Comparison of ENCODE assay signal across 22 cellular contexts in genomic region chr22:33865996-33866395, GRCh38. TPM values are rescaled to one million over a fixed set of nuclear protein-coding genes. Genes with fewer than 3 reads are reported as not detected.
"Had no signal": no experiment of that assay in that cellular context is flagged by ENCODE, and none has a peak within 500 bp of the region (broad histone marks: within the 10 kb centered on the region; RNA-seq: fewer than 3 reads in every experiment).

No MANE protein-coding gene starts in this region.

- H3K9me3 Mint-ChIP-seq: activated naive CD4-positive, alpha-beta T cell treated with anti-CD3 and anti-CD28 coated beads for 36 hours; activated naive CD8-positive, alpha-beta T cell treated with anti-CD3 and anti-CD28 coated beads for 36 hours; mesothelial cell of epicardium had no signal

- H3K9ac ChIP-seq: SK-N-SH had no signal

- H3K27ac Mint-ChIP-seq: activated naive CD4-positive, alpha-beta T cell treated with anti-CD3 and anti-CD28 coated beads for 36 hours; activated naive CD8-positive, alpha-beta T cell treated with anti-CD3 and anti-CD28 coated beads for 36 hours; mesothelial cell of epicardium; naive thymus-derived CD4-positive, alpha-beta T cell; progenitor cell of endocrine pancreas; T-helper 1 cell treated with Interleukin-12 subunit alpha and Interleukin-12 subunit beta and Interleukin-4 antibody, amounts not matched to agents 30 μg/mL and 1 μg/mL, for 36 hours had no signal

- H3K9me3 ChIP-seq: adrenal gland, ascending aorta, left lung, ovary, SK-N-SH, spleen, suprapubic skin, tibial nerve had no signal

- ATAC-seq: left lung; naive thymus-derived CD4-positive, alpha-beta T cell had no signal

- H3K4me1 ChIP-seq: left lung, spleen, suprapubic skin had no signal

- H3K4me3 Mint-ChIP-seq: activated naive CD4-positive, alpha-beta T cell treated with anti-CD3 and anti-CD28 coated beads for 36 hours; activated naive CD8-positive, alpha-beta T cell treated with anti-CD3 and anti-CD28 coated beads for 36 hours; brain; mesothelial cell of epicardium; naive thymus-derived CD4-positive, alpha-beta T cell; T-helper 1 cell treated with Interleukin-12 subunit alpha and Interleukin-12 subunit beta and Interleukin-4 antibody, amounts not matched to agents 30 μg/mL and 1 μg/mL, for 36 hours had no signal

- H3K36me3 ChIP-seq: adrenal gland, ascending aorta, cardiac muscle cell, left lung, ovary, spleen, suprapubic skin, tibial nerve had no signal

- H3K4me3 ChIP-seq: adrenal gland, ascending aorta, cardiac muscle cell, left lung, ovary, spleen, suprapubic skin, tibial nerve had no signal

- DNase-seq: activated CD4-positive, CD25-positive, alpha-beta regulatory T cell treated with anti-CD3 and anti-CD28 coated beads, Interleukin-2, amount 50 U/mL, for 72 hours; activated effector memory CD4-positive, alpha-beta T cell treated with Interleukin-2 at 50 U/mL for 16 hours; activated naive CD4-positive, alpha-beta T cell treated with anti-CD3 and anti-CD28 coated beads for 36 hours; activated naive CD8-positive, alpha-beta T cell treated with anti-CD3 and anti-CD28 coated beads for 36 hours; adrenal gland; foreskin melanocyte; left lung; naive thymus-derived CD4-positive, alpha-beta T cell; ovary; SK-N-SH; spleen; stimulated activated naive CD4-positive, alpha-beta T cell; SW 1271; T1000 had no signal

- H3K4me1 Mint-ChIP-seq: activated naive CD8-positive, alpha-beta T cell treated with anti-CD3 and anti-CD28 coated beads for 36 hours; mesothelial cell of epicardium; naive thymus-derived CD4-positive, alpha-beta T cell had no signal

- H3K36me3 Mint-ChIP-seq: activated naive CD8-positive, alpha-beta T cell treated with anti-CD3 and anti-CD28 coated beads for 36 hours; brain; mesothelial cell of epicardium had no signal

- H3K4me2 ChIP-seq: SK-N-SH had no signal

- H3K27me3 ChIP-seq: adrenal gland, ascending aorta, cardiac muscle cell, left lung, ovary, spleen, suprapubic skin, tibial nerve had no signal

- H3K27ac ChIP-seq: left lung, spleen, suprapubic skin had no signal

- H3K27me3 Mint-ChIP-seq: activated naive CD8-positive, alpha-beta T cell treated with anti-CD3 and anti-CD28 coated beads for 36 hours; naive thymus-derived CD4-positive, alpha-beta T cell; progenitor cell of endocrine pancreas had no signal

RNA-seq across cellular contexts. Expression of gene LARGE1, which starts 54.3 kb away (rescaled TPM):
- polyA plus RNA-seq: naive thymus-derived CD4-positive, alpha-beta T cell had no signal
